In genomic region chr7:7051221-7051877, GRCh38 we compare ENCODE assay signal across 1 cellular context.
TF ChIP-seq lines count a peak whose summit lies in the region.

No MANE protein-coding gene starts in this region.

TF ChIP-seq in GM23338, 12 proteins besides CTCF, POLR2A, EP300 and RAD21 (continued from another document):
- no peak for TF ChIP-seq ETS1 (IDR thresholded peaks at IDR 0.05)
